In the genomic region with DNA sequence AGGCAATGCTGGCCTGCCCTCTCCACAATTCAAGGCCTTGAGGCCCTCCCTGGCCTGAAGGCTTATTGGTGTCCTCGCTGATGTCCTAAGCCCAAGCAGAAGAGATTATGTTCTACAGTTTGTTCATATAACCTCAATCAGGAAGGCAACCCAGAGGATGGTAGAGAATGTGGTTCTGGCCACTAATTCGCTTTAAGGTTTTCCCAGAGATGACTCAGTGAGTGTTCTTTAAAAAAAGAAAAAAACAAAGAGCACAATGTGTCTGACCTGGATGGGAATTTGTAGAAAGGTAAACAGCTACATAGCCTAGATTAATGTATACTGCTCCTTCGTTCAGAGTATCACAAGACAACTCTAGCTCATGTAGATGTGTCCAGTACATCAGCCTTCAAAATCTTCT, we compare ENCODE assay signal across 22 cellular contexts.
A peak's percentile ranks its signal among the peaks of the same experiment; 100 is the strongest.
DNase-seq lines count a peak whose midpoint lies in the region; ATAC-seq and TF ChIP-seq lines count a peak whose summit lies in the region.
"Had no signal": no experiment of that assay in that cellular context is flagged by ENCODE, and none has a peak within 500 bp of the region (broad histone marks: within the 10 kb centered on the region; RNA-seq: fewer than 3 reads in every experiment).

No MANE protein-coding gene starts in this region.

- no peaks in the 10 kb centered on the region for H3K79me2 ChIP-seq in smooth muscle cell (ENCODE audit: low read depth)

- no peaks in the 10 kb centered on the region for H3K36me3 ChIP-seq in smooth muscle cell (ENCODE audit: low read depth)

- ATAC-seq in GM18520 (IDR thresholded peaks at IDR 0.05; ENCODE audit: unreplicated experiment): no peak
- ATAC-seq: SK-N-SH treated with all-trans-retinoic acid at 6 μM for 48 hours had no signal

- TF ChIP-seq CTCF in smooth muscle cell (IDR thresholded peaks at IDR 0.05; ENCODE audit: borderline replicate concordance, insufficient read depth, poor library complexity, severe bottlenecking): no peak

- H3K4me3 ChIP-seq in smooth muscle cell: no peak overlapping the region

- WGBS in smooth muscle cell (ENCODE audit: low lambda C conversion rate): 50% methylated on average over 3 of the region's 3 CpGs

- no peaks in the 10 kb centered on the region for H3K9me3 ChIP-seq in smooth muscle cell (replicated peaks; ENCODE audit: low read depth)

- DNase-seq in LHCN-M2 (ENCODE audit: low read depth): peak; percentile 49
- DNase-seq in astrocyte of the hippocampus (ENCODE audit: low read depth, low spot score): peak; percentile 34
- DNase-seq in myocyte (ENCODE audit: low read depth): peak; percentile 53
- DNase-seq in smooth muscle cell (lab: John Stamatoyannopoulos, UW; ENCODE audit: unreplicated experiment): no peak
- no peak for DNase-seq in NCI-H226
- no peak for DNase-seq in ACHN
- DNase-seq: CD4-positive, alpha-beta T cell; COR-L47; DMS79; H7; NCI-H1694; NCI-H2081 treated with DMSO at 0.1 percent for 48 hours; NCI-H2171 treated with DMSO at 0.1 percent for 48 hours; NCI-H446 treated with DMSO at 0.1 percent for 48 hours; NCI-H526 treated with DMSO at 0.1 percent for 48 hours; OCI-M1; RPMI8226; SHP77 had no signal

- H3K27me3 ChIP-seq in smooth muscle cell (ENCODE audit: low read depth): no peaks in the 10 kb centered on the region

- H4K20me1 ChIP-seq in smooth muscle cell (ENCODE audit: low read depth): no peaks in the 10 kb centered on the region

- in situ Hi-C loops in ACHN (cut with HindIII; ENCODE audit: low pct_ligation_motif_present, low pct_unique_long_range_greater_than_20kb, low sequenced_read_pairs): no loop called here

- no peak overlapping the region for H3K4me2 ChIP-seq in smooth muscle cell
- H3K4me2 ChIP-seq: KMS-11 had no signal

- no peak overlapping the region for H2AFZ ChIP-seq in smooth muscle cell (ENCODE audit: low read depth)

- no peaks in the 10 kb centered on the region for H3K4me1 ChIP-seq in smooth muscle cell (ENCODE audit: low read depth)

- H3K9ac ChIP-seq in smooth muscle cell (ENCODE audit: low read depth): no peak overlapping the region
- H3K9ac ChIP-seq: KMS-11 had no signal

- no peaks in the 10 kb centered on the region for H3F3A ChIP-seq in smooth muscle cell (ENCODE audit: low read depth)

- H3K27ac ChIP-seq in smooth muscle cell (ENCODE audit: low read depth): peak overlapping the region; percentile 53
- H3K27ac ChIP-seq: HL-60, KMS-11 had no signal

Comparison
In these comparisons a context has a peak if more than half of its experiments do, and no peak if none do; other contexts are left out.
1. DNase-seq: peak in LHCN-M2 (single experiment), astrocyte of the hippocampus (single experiment) and myocyte (single experiment); none in smooth muscle cell (single experiment), NCI-H226 (single experiment) and ACHN (single experiment).